1 cellular context compared by ENCODE assay signal in the genomic region with DNA sequence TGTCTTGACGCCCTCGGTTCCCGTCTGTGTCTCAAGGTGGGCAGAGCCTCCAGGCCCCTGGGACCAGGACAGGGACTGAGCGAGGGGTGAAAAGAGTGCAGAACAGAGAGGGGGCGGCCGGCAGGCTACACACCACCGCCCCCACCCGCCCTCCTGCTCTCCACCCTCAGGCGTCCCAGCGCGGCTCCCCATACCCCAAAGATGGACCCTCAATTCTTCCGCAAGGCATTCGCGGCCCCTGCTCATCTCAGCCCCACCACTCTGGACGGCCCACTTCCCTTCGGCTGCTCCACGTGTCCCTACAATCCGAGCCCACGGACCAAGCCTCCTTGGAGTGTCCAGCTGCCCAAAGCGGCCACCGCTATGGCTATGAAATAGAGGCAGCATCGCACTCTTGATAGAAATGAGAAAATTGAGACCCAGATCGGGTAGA.
A peak's percentile ranks its signal among the peaks of the same experiment; 100 is the strongest.
TF ChIP-seq lines count a peak whose summit lies in the region.

No MANE protein-coding gene starts in this region.

TF ChIP-seq in K562, 482 proteins besides CTCF, POLR2A, EP300 and RAD21 (continued from another document):
- no peak for TF ChIP-seq MGA (IDR thresholded peaks at IDR 0.05)
- TF ChIP-seq ZNF584 (CRISPR knock-in tag; IDR thresholded peaks at IDR 0.05; ENCODE audit: low read depth): no peak
- 0 out of 2 replicates have a peak, but pooled peaks have one; percentile 16 for TF ChIP-seq HDAC2 (IDR thresholded peaks at IDR 0.05)
TF ChIP-seq in K562: peak in this region for 19.
